In genomic region chr3:23183731-23184130, GRCh38 we compare ENCODE assay signal across 8 cellular contexts. TPM values are rescaled to one million over a fixed set of nuclear protein-coding genes. Genes with fewer than 3 reads are reported as not detected.
DNase-seq lines count a peak whose midpoint lies in the region; ATAC-seq and TF ChIP-seq lines count a peak whose summit lies in the region.

No MANE protein-coding gene starts in this region.

- H3K4me3 ChIP-seq in esophagus muscularis mucosa, result no peak overlapping the region
- no peak overlapping the region for H3K4me3 ChIP-seq in effector memory CD4-positive, alpha-beta T cell (ENCODE audit: insufficient read depth, low read depth, low read length, poor library complexity, severe bottlenecking)

- intact Hi-C loops in esophagus muscularis mucosa (cut with DNase I), result no loop called here

- ATAC-seq in omental fat pad (ENCODE audit: low FRiP score), result peak; percentile 41

- WGBS in esophagus muscularis mucosa, result 32% methylated on average over 3 of the region's 3 CpGs

- peak; percentile 42 for TF ChIP-seq CTCF in GM13977 (IDR thresholded peaks at IDR 0.05; ENCODE audit: extremely low read depth, insufficient read depth, missing control alignments)
- peak; percentile 27 to 48 (median 45) for TF ChIP-seq CTCF in esophagus muscularis mucosa (IDR thresholded peaks at IDR 0.05)
- TF ChIP-seq CTCF in omental fat pad (IDR thresholded peaks at IDR 0.05), result no peak

- TF ChIP-seq POLR2A in esophagus muscularis mucosa (IDR thresholded peaks at IDR 0.05; ENCODE audit: low read depth), result no peak

- no peaks in the 10 kb centered on the region for H3K9me3 ChIP-seq in esophagus muscularis mucosa
- no peaks in the 10 kb centered on the region for H3K9me3 ChIP-seq in effector memory CD4-positive, alpha-beta T cell (ENCODE audit: control insufficient read depth, low read length)

- in situ Hi-C loops in GM13977 (cut with MboI; ENCODE audit: low pct_unique_long_range_greater_than_20kb, low sequenced_read_pairs, unreplicated experiment), result no loop called here

- no peaks in the 10 kb centered on the region for H3K4me1 ChIP-seq in esophagus muscularis mucosa
- no peaks in the 10 kb centered on the region for H3K4me1 ChIP-seq in effector memory CD4-positive, alpha-beta T cell (ENCODE audit: control insufficient read depth, insufficient read depth, low read length, poor library complexity, severe bottlenecking)

- H3K27me3 ChIP-seq in esophagus muscularis mucosa, result no peaks in the 10 kb centered on the region
- no peaks in the 10 kb centered on the region for H3K27me3 ChIP-seq in effector memory CD4-positive, alpha-beta T cell (replicated peaks; ENCODE audit: control insufficient read depth, insufficient read depth, low read length, poor library complexity, severe bottlenecking)

- no peak overlapping the region for H3K27ac ChIP-seq in esophagus muscularis mucosa (replicated peaks in 1 of 4)
- no peak overlapping the region for H3K27ac ChIP-seq in effector memory CD4-positive, alpha-beta T cell (ENCODE audit: insufficient read depth, low read length, poor library complexity, severe bottlenecking)

- no peak for TF ChIP-seq EP300 in esophagus muscularis mucosa (IDR thresholded peaks at IDR 0.05)

- DNase-seq in GM13977 (ENCODE audit: low spot score) (no peak), NCI-H748 treated with DMSO at 0.1 percent for 48 hours (lab: John Stamatoyannopoulos, UW) (peak; percentile 56), esophagus muscularis mucosa (ENCODE audit: extremely low spot score) (no peak), omental fat pad (ENCODE audit: low spot score) (no peak), NCI-H1436 treated with DMSO at 0.1 percent for 48 hours (lab: John Stamatoyannopoulos, UW) (no peak), NOMO-1 treated with dmso at 0.1 percent for 144 hours (lab: John Stamatoyannopoulos, UW; ENCODE audit: unreplicated experiment) (no peak)
- no peak for DNase-seq in stimulated activated CD4-positive, alpha-beta T cell treated with anti-CD3 and anti-CD28 coated beads, Interleukin-15, amount 100 ng/mL, for 24 hours
- no peak for DNase-seq in effector memory CD4-positive, alpha-beta T cell

- no peaks in the 10 kb centered on the region for H3K36me3 ChIP-seq in esophagus muscularis mucosa
- H3K36me3 ChIP-seq in effector memory CD4-positive, alpha-beta T cell (ENCODE audit: control insufficient read depth, insufficient read depth, low read length), result no peaks in the 10 kb centered on the region

RNA-seq across cellular contexts. Expression of gene UBE2E2, which starts 19.4 kb away (rescaled TPM):
- 100 to 1,000 TPM in 2 of 4 donors, 10 to 100 TPM in 2; 53.5 to 143 (median 90.3) TPM for total RNA-seq in esophagus muscularis mucosa
- 10 to 100 TPM; 25.9 to 93.4 (median 73.9) TPM for total RNA-seq in omental fat pad

Comparison
In these comparisons a context has a peak if more than half of its experiments do, and no peak if none do; other contexts are left out.
1. CTCF ChIP-seq: peak in GM13977 (single experiment) and esophagus muscularis mucosa (3 of 3); none in omental fat pad (0 of 3).